Comparison of ENCODE assay signal across 8 cellular contexts in the genomic region with DNA sequence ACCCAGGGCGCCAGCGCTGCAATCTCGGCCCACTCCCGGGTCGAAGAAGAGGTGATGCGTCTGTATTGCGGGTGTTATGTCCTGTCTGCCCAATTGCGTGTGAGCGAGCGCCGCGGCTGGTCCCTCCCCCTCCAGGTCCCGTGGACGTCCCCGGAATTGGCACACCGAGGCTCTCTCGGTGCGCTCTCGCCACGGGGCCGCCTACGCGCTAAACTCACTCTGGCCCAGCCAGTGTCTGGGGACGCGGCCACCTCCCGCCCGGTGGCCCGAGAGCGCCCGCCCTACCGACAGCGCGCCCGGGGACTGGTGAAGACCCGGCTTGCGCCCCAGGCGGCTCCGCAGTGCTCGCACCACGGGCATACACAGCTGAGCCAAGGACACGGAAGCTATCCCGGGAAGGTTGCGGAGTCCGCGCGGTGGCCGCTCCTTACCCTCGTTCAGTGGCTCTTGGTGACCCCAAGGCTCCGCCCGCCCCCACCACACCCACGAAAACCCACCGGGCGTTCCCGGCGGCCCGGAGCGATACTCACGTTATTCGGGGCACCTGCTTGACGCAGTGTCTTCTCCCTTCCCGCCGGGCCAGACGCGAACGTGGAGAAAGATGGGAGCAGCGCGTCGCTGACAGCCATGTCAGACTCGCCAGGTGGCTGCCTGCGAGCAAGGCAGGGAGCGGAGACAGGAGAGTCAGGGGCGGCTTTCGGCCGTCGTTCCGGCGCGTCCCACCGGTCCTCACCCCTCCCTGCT. TPM values are rescaled to one million over a fixed set of nuclear protein-coding genes. Genes with fewer than 3 reads are reported as not detected.
DNase-seq lines count a peak whose midpoint lies in the region; ATAC-seq and TF ChIP-seq lines count a peak whose summit lies in the region.

No MANE protein-coding gene starts in this region.

- peak overlapping the region; percentile 91 for H2AK9ac ChIP-seq in IMR-90 (replicated peaks; ENCODE audit: low read depth, low read length, poor library complexity)

- no peak overlapping the region for H4K5ac ChIP-seq in IMR-90 (ENCODE audit: low read depth, low read length)

- no peak overlapping the region for H3K4me3 ChIP-seq in CD8-positive, alpha-beta T cell (ENCODE audit: low read depth, low read length)
- H3K4me3 ChIP-seq in IMR-90 (ENCODE audit: insufficient read depth, low read depth, low read length) (peak overlapping the region; percentile 49), heart right ventricle (peak overlapping the region; percentile 60 to 94 (median 80))

- dilution Hi-C loops in IMR-90 (cut with HindIII; ENCODE audit: low sequenced_read_pairs, unreplicated experiment) = no loop called here

- no peak overlapping the region for H2BK5ac ChIP-seq in IMR-90 (ENCODE audit: low read depth, low read length, poor library complexity, severe bottlenecking)

- H3K14ac ChIP-seq in IMR-90 (replicated peaks; ENCODE audit: low read depth, low read length) = no peak overlapping the region

- H3K27ac Mint-ChIP-seq in CD8-positive, alpha-beta T cell = no peak overlapping the region
- H3K27ac Mint-ChIP-seq in activated naive CD8-positive, alpha-beta T cell treated with anti-CD3 and anti-CD28 coated beads for 36 hours = no peak overlapping the region
- H3K27ac Mint-ChIP-seq in osteocyte (ENCODE audit: unreplicated experiment) = peak overlapping the region; percentile 98

- H2BK120ac ChIP-seq in IMR-90 (ENCODE audit: low read depth, low read length) = no peak overlapping the region

- CTCF ChIA-PET in CD8-positive, alpha-beta T cell (lab: Charles Lee) = no interaction called here
- CTCF ChIA-PET in IMR-90 (lab: Yijun Ruan, JAX) = no interaction called here

- no peak overlapping the region for H3K56ac ChIP-seq in IMR-90 (ENCODE audit: extremely low read depth, insufficient read depth, low read length)

- no peak overlapping the region for H3K4ac ChIP-seq in IMR-90 (ENCODE audit: low read depth, low read length)

- peak overlapping the region; percentile 80 for H3K4me2 ChIP-seq in IMR-90 (ENCODE audit: low read depth, low read length)

- H3K27me3 ChIP-seq in CD8-positive, alpha-beta T cell (ENCODE audit: insufficient read depth, low read length) = no peaks in the 10 kb centered on the region
- H3K27me3 ChIP-seq in IMR-90 (ENCODE audit: control insufficient read depth, insufficient read depth, low read length) = 0 out of 2 replicates have a peak, but pooled peaks cover 1% of the 10 kb centered on the region
- peaks cover 0 to 48% (median 0%) of the 10 kb centered on the region in 7 donors for H3K27me3 ChIP-seq in heart right ventricle

- no peaks in the 10 kb centered on the region; a peak in 2 of 4 replicates for H3K79me1 ChIP-seq in IMR-90 (ENCODE audit: low read depth in 1 of 2, low read length in 2 of 2)

- H2AK5ac ChIP-seq in IMR-90 (ENCODE audit: low read depth, low read length) = no peak overlapping the region; the same call in 1 of the 2 replicates

- BruUV-seq in IMR-90 (replicated peaks; lab: Mats Ljungman, UMichigan) = no TSS peak

- H3K9me1 ChIP-seq in IMR-90 (ENCODE audit: insufficient read depth, low read length) = no peaks in the 10 kb centered on the region

- in situ Hi-C loops in IMR-90 (cut with MboI; ENCODE audit: low sequenced_read_pairs) = loop anchor here (10.0 to 25.0 kb wide), 2 partner anchors 246 to 399 kb away; no protein-coding TSS in a partner anchor

- H3K4me1 ChIP-seq in CD8-positive, alpha-beta T cell (ENCODE audit: insufficient read depth, low read length) = no peaks in the 10 kb centered on the region
- H3K4me1 ChIP-seq in IMR-90 (ENCODE audit: control insufficient read depth, insufficient read depth, low read length) (peaks cover 2% of the 10 kb centered on the region; the same call in 1 of the 2 replicates), heart right ventricle (peaks cover 3 to 71% (median 19%) of the 10 kb centered on the region in 9 donors)

- TF ChIP-seq POLR2A in IMR-90 (IDR thresholded peaks at IDR 0.05; ENCODE audit: low read depth, low read length) = peak; percentile 83

- intact Hi-C loops in CD8-positive, alpha-beta T cell (cut with DNase I, micrococcal nuclease) = no loop called here
- intact Hi-C loops in IMR-90 (cut with micrococcal nuclease) (loop anchor here (1.0 to 10.0 kb wide), 8 partner anchors 60 to 784 kb away; no protein-coding TSS in a partner anchor), heart right ventricle (cut with DNase I) (loop anchor here in 9 of 10 donors (1.0 to 10.0 kb wide), 18 partner anchors 99 to 1276 kb away; no protein-coding TSS in a partner anchor)

- no peaks in the 10 kb centered on the region for H3K9me3 Mint-ChIP-seq in CD8-positive, alpha-beta T cell
- no peaks in the 10 kb centered on the region for H3K9me3 Mint-ChIP-seq in activated naive CD8-positive, alpha-beta T cell treated with anti-CD3 and anti-CD28 coated beads for 36 hours
- H3K9me3 Mint-ChIP-seq in osteocyte (ENCODE audit: unreplicated experiment) = no peaks in the 10 kb centered on the region

- H4K91ac ChIP-seq in IMR-90 (ENCODE audit: insufficient read depth, low read depth, low read length) = no peak overlapping the region

- H3K4me1 Mint-ChIP-seq in CD8-positive, alpha-beta T cell (ENCODE audit: low read depth) = peaks cover 14% of the 10 kb centered on the region
- peaks cover 12% of the 10 kb centered on the region for H3K4me1 Mint-ChIP-seq in activated naive CD8-positive, alpha-beta T cell treated with anti-CD3 and anti-CD28 coated beads for 36 hours
- H3K4me1 Mint-ChIP-seq in osteocyte (ENCODE audit: unreplicated experiment) = peaks cover 47% of the 10 kb centered on the region

- peak overlapping the region; percentile 24 for H3K23ac ChIP-seq in IMR-90 (ENCODE audit: low read depth, low read length)

- peak overlapping the region; percentile 92 for H2AFZ ChIP-seq in IMR-90 (replicated peaks; ENCODE audit: low read length, poor library complexity)

- H2BK20ac ChIP-seq in IMR-90 (ENCODE audit: low read depth, low read length) = no peak overlapping the region

- no peak for ATAC-seq in CD8-positive, alpha-beta T cell
- peak; percentile 15 for ATAC-seq in IMR-90 (ENCODE audit: low read depth)
- peak; percentile 13 to 51 (median 28) for ATAC-seq in heart right ventricle
- ATAC-seq in HG03520 (IDR thresholded peaks at IDR 0.05; ENCODE audit: unreplicated experiment) = no peak

- no peak overlapping the region for H2BK15ac ChIP-seq in IMR-90 (ENCODE audit: low read depth, low read length)

- H4K20me1 ChIP-seq in IMR-90 (ENCODE audit: insufficient read depth, low read length) = peaks cover 5% of the 10 kb centered on the region

- peaks cover 41% of the 10 kb centered on the region for H3K27me3 Mint-ChIP-seq in CD8-positive, alpha-beta T cell (ENCODE audit: low read depth)
- H3K27me3 Mint-ChIP-seq in activated naive CD8-positive, alpha-beta T cell treated with anti-CD3 and anti-CD28 coated beads for 36 hours = peaks cover 68% of the 10 kb centered on the region
- no peaks in the 10 kb centered on the region for H3K27me3 Mint-ChIP-seq in osteocyte (ENCODE audit: unreplicated experiment)

- H4K8ac ChIP-seq in IMR-90 (ENCODE audit: low read depth in 2 of 2, low read length in 2 of 2) = no peak overlapping the region

- no peak overlapping the region; the same call in 1 of the 2 replicates for H3K18ac ChIP-seq in IMR-90 (ENCODE audit: low read depth, low read length)

- POLR2A ChIA-PET in CD8-positive, alpha-beta T cell (lab: Charles Lee) = no interaction called here
- POLR2A ChIA-PET in IMR-90 (lab: Charles Lee; ENCODE audit: unreplicated experiment) = no interaction called here

- H3K27ac ChIP-seq in CD8-positive, alpha-beta T cell (ENCODE audit: low read depth, low read length) = no peak overlapping the region
- H3K27ac ChIP-seq in IMR-90 (ENCODE audit: insufficient read depth, low read length) (peak overlapping the region; percentile 31), heart right ventricle (peak overlapping the region; percentile 77 to 98 (median 94))

- no peak for DNase-seq in CD8-positive, alpha-beta T cell
- DNase-seq in IMR-90 (peak; percentile 49), heart right ventricle (peak; percentile 69 to 75), osteocyte (ENCODE audit: extremely low spot score, unreplicated experiment) (peak; percentile 89), GOT3 (lab: John Stamatoyannopoulos, UW) (no peak), DMS114 treated with DMSO at 0.1 percent for 48 hours (lab: John Stamatoyannopoulos, UW; ENCODE audit: unreplicated experiment) (no peak)
- peak; percentile 28 for DNase-seq in activated naive CD8-positive, alpha-beta T cell treated with anti-CD3 and anti-CD28 coated beads for 36 hours

- H3K9ac ChIP-seq in IMR-90 (ENCODE audit: low read depth, low read length) = peak overlapping the region; percentile 8

- no peaks in the 10 kb centered on the region for H3K9me3 ChIP-seq in CD8-positive, alpha-beta T cell (ENCODE audit: low read length)
- H3K9me3 ChIP-seq in IMR-90 (ENCODE audit: control insufficient read depth, insufficient read depth, low read length) = no peaks in the 10 kb centered on the region
- H3K9me3 ChIP-seq in heart right ventricle = no peaks in the 10 kb centered on the region

- WGBS in IMR-90 (ENCODE audit: extremely low coverage in 2 of 2, insufficient read length in 1 of 2), 2 experiments = 0% methylated on average over 32 of the region's 79 CpGs; no CpG with 5 or more reads in 1 of the 2 experiments
- 1% methylated on average over 79 of the region's 79 CpGs for WGBS in heart right ventricle, 2 donors

- H3K36me3 ChIP-seq in CD8-positive, alpha-beta T cell (ENCODE audit: insufficient read depth, low read length) = no peaks in the 10 kb centered on the region
- H3K36me3 ChIP-seq in IMR-90 (ENCODE audit: control insufficient read depth, insufficient read depth, low read length) = peaks cover 17% of the 10 kb centered on the region
- H3K36me3 ChIP-seq in heart right ventricle = peaks cover 0 to 42% (median 8%) of the 10 kb centered on the region in 9 donors

- TF ChIP-seq CTCF in CD8-positive, alpha-beta T cell (IDR thresholded peaks at IDR 0.05) = no peak
- TF ChIP-seq CTCF in IMR-90 (conservative IDR thresholded peaks at IDR 0.05; ENCODE audit: low read depth, low read length) = no peak
- no peak for TF ChIP-seq CTCF in heart right ventricle (IDR thresholded peaks at IDR 0.05)
- TF ChIP-seq CTCF in osteocyte (IDR thresholded peaks at IDR 0.05) = no peak

- H3K36me3 Mint-ChIP-seq in CD8-positive, alpha-beta T cell = no peaks in the 10 kb centered on the region
- H3K36me3 Mint-ChIP-seq in activated naive CD8-positive, alpha-beta T cell treated with anti-CD3 and anti-CD28 coated beads for 36 hours = no peaks in the 10 kb centered on the region
- peaks cover 23% of the 10 kb centered on the region for H3K36me3 Mint-ChIP-seq in osteocyte (ENCODE audit: unreplicated experiment)

- TF ChIP-seq RAD21 in IMR-90 (IDR thresholded peaks at IDR 0.05; ENCODE audit: low read length) = no peak

- H3K4me3 Mint-ChIP-seq in CD8-positive, alpha-beta T cell = peak overlapping the region; percentile 57
- H3K4me3 Mint-ChIP-seq in activated naive CD8-positive, alpha-beta T cell treated with anti-CD3 and anti-CD28 coated beads for 36 hours = peak overlapping the region; percentile 58
- H3K4me3 Mint-ChIP-seq in osteocyte (ENCODE audit: unreplicated experiment) = peak overlapping the region; percentile 97

RNA-seq across cellular contexts. Expression of a gene that starts 1.0 kb away (rescaled TPM):
- total RNA-seq in CD8-positive, alpha-beta T cell = 1 to 10 TPM; 5.4 to 7.2 TPM
- total RNA-seq in IMR-90 (2012; rRNA removed) (1.3 and 2.2 TPM in 2 replicates), heart right ventricle (10 to 100 TPM; 16.7 to 62.2 (median 31.0) TPM), osteocyte (113 and 131 TPM in 2 replicates)
- polyA plus RNA-seq in IMR-90 (2012; rRNA removed) (3.8 and 6.9 TPM in 2 replicates), heart right ventricle (10 to 100 TPM; 19.1 to 23.2 TPM)
- 4.7 and 21.8 TPM in 2 replicates for polyA plus RNA-seq in IMR-90 (2012; cell fraction: cytosol; rRNA removed)
- polyA plus RNA-seq in IMR-90 (2012; cell fraction: nucleus; rRNA removed; ENCODE audit: low replicate concordance) = 84.7 and 96.7 TPM in 2 replicates
- under 1 TPM; 0.50 to 0.62 TPM for total RNA-seq in activated naive CD8-positive, alpha-beta T cell treated with anti-CD3 and anti-CD28 coated beads for 36 hours

Comparison
In these comparisons a context has a peak if more than half of its experiments do, and no peak if none do; other contexts are left out.
1. ATAC-seq: peak in IMR-90 (single experiment) and heart right ventricle (8 of 8); none in CD8-positive, alpha-beta T cell (single experiment) and HG03520 (single experiment).
2. DNase-seq: peak in IMR-90 (single experiment), activated naive CD8-positive, alpha-beta T cell treated with anti-CD3 and anti-CD28 coated beads for 36 hours (single experiment), heart right ventricle (2 of 2) and osteocyte (single experiment); none in CD8-positive, alpha-beta T cell (0 of 7), GOT3 (single experiment) and DMS114 treated with DMSO at 0.1 percent for 48 hours (single experiment).
3. intact Hi-C loops: an anchor here in IMR-90 (1.0 to 10.0 kb wide) and heart right ventricle (1.0 to 10.0 kb wide); none called in CD8-positive, alpha-beta T cell.
4. Peak in every context shown above with its lines, with median percentiles within 50 percentile points of each other: H3K4me3 Mint-ChIP-seq.